ENCODE assay signal across 20 cellular contexts in genomic region chr10:131155218-131155902, GRCh38.
"Had no signal": no experiment of that assay in that cellular context is flagged by ENCODE, and none has a peak within 500 bp of the region (broad histone marks: within the 10 kb centered on the region; RNA-seq: fewer than 3 reads in every experiment).

No MANE protein-coding gene starts in this region.

- DNase-seq: cortex of kidney; effector memory CD8-positive, alpha-beta T cell; erythroblast; esophagus squamous epithelium; foreskin melanocyte; mammary epithelial cell; midbrain; naive thymus-derived CD4-positive, alpha-beta T cell; right cardiac atrium; stimulated activated CD4-positive, alpha-beta T cell treated with anti-CD3 and anti-CD28 coated beads, Interleukin-15, amount 100 ng/mL, for 24 hours; stimulated activated CD4-positive, alpha-beta T cell treated with anti-CD3 and anti-CD28 coated beads, Interleukin-2, amount 100 ng/mL, for 48 hours; stimulated activated naive CD4-positive, alpha-beta T cell; stimulated activated naive CD8-positive, alpha-beta T cell treated with anti-CD3 and anti-CD28 coated beads, Interleukin-15, amount 100 ng/mL, for 72 hours; transverse colon had no signal

- H3K4me1 Mint-ChIP-seq: central memory CD8-positive, alpha-beta T cell; stimulated activated naive CD8-positive, alpha-beta T cell treated with anti-CD3 and anti-CD28 coated beads, Interleukin-15, amount 100 ng/mL, for 72 hours had no signal

- H3K4me3 Mint-ChIP-seq: central memory CD8-positive, alpha-beta T cell; effector memory CD8-positive, alpha-beta T cell; stimulated activated naive CD8-positive, alpha-beta T cell treated with anti-CD3 and anti-CD28 coated beads, Interleukin-15, amount 100 ng/mL, for 72 hours had no signal

- H3K27me3 Mint-ChIP-seq: central memory CD8-positive, alpha-beta T cell; effector memory CD8-positive, alpha-beta T cell had no signal

- H3K4me3 ChIP-seq: esophagus squamous epithelium, prostate gland, skin epidermis, suprapubic skin, transverse colon, vagina had no signal

- H2AFZ ChIP-seq: parathyroid adenoma had no signal

- H3K36me3 ChIP-seq: esophagus squamous epithelium, prostate gland, suprapubic skin, transverse colon, vagina had no signal

- H3K9me3 ChIP-seq: prostate gland, transverse colon, vagina had no signal

- H3K79me2 ChIP-seq: parathyroid adenoma had no signal

- H3K27ac ChIP-seq: esophagus squamous epithelium, parathyroid adenoma, prostate gland, skin epidermis, suprapubic skin, transverse colon, vagina had no signal

- H3K27me3 ChIP-seq: transverse colon, vagina had no signal

- H3K9ac ChIP-seq: parathyroid adenoma had no signal

- H3K4me1 ChIP-seq: esophagus squamous epithelium, parathyroid adenoma, prostate gland, suprapubic skin, transverse colon, vagina had no signal

- ATAC-seq: effector memory CD8-positive, alpha-beta T cell; naive thymus-derived CD4-positive, alpha-beta T cell; right cardiac atrium; stimulated activated naive CD8-positive, alpha-beta T cell treated with anti-CD3 and anti-CD28 coated beads, Interleukin-15, amount 100 ng/mL, for 72 hours had no signal

- H3K27ac Mint-ChIP-seq: effector memory CD8-positive, alpha-beta T cell; stimulated activated naive CD8-positive, alpha-beta T cell treated with anti-CD3 and anti-CD28 coated beads, Interleukin-15, amount 100 ng/mL, for 72 hours had no signal
